8 cellular contexts compared by ENCODE assay signal in genomic region chr11:19742595-19743292, GRCh38. TPM values are rescaled to one million over a fixed set of nuclear protein-coding genes. Genes with fewer than 3 reads are reported as not detected.
A peak's percentile ranks its signal among the peaks of the same experiment; 100 is the strongest.
DNase-seq lines count a peak whose midpoint lies in the region; ATAC-seq and TF ChIP-seq lines count a peak whose summit lies in the region.

No MANE protein-coding gene starts in this region.

- DNase-seq in Ammon's horn (ENCODE audit: low spot score), result peak; percentile 92
- DNase-seq in HS-27A (ENCODE audit: low read depth), result peak; percentile 39
- peak; percentile 73 for DNase-seq in activated T-cell treated with anti-CD3 and anti-CD28 coated beads, Interleukin-2, amount 50 U/mL, for 1 hour
- DNase-seq in fibroblast of mammary gland (ENCODE audit: low read depth), result peak; percentile 71
- DNase-seq in stromal cell of bone marrow (ENCODE audit: low read depth), result peak; percentile 42

- no peaks in the 10 kb centered on the region for H3K9me2 ChIP-seq in neural cell (ENCODE audit: insufficient read depth, low read length)

- H3K4me2 ChIP-seq in OCI-LY3 (ENCODE audit: low read length) (no peak overlapping the region), neural cell (ENCODE audit: low read length) (no peak overlapping the region)

- H3K27me3 ChIP-seq in OCI-LY3 (ENCODE audit: low read depth, low read length), result peaks cover 20% of the 10 kb centered on the region
- no peaks in the 10 kb centered on the region for H3K27me3 ChIP-seq in neural cell (ENCODE audit: insufficient read depth, low read depth, low read length)

- TF ChIP-seq RAD21 in neural cell (conservative IDR thresholded peaks at IDR 0.05), result peak; percentile 96

- no peaks in the 10 kb centered on the region for H3F3A ChIP-seq in neural cell (ENCODE audit: insufficient read depth, low read length, poor library complexity, severe bottlenecking)

- H3K4me1 ChIP-seq in OCI-LY3 (ENCODE audit: low read length), result no peaks in the 10 kb centered on the region

- peak; percentile 92 for ATAC-seq in GM19035 (IDR thresholded peaks at IDR 0.05; ENCODE audit: unreplicated experiment)

- peak; percentile 87 for TF ChIP-seq CTCF in OCI-LY3 (IDR thresholded peaks at IDR 0.05; ENCODE audit: low read depth, low read length)
- TF ChIP-seq CTCF in fibroblast of mammary gland (conservative IDR thresholded peaks at IDR 0.05; ENCODE audit: control insufficient read depth, insufficient read depth, low read depth, low read length), result peak; percentile 77
- TF ChIP-seq CTCF in neural cell (IDR thresholded peaks at IDR 0.05; ENCODE audit: poor library complexity, severe bottlenecking), result peak; percentile 95

- H3K36me3 ChIP-seq in OCI-LY3 (replicated peaks; ENCODE audit: low read depth, low read length), result no peaks in the 10 kb centered on the region
- no peaks in the 10 kb centered on the region for H3K36me3 ChIP-seq in neural cell (ENCODE audit: insufficient read depth, low read length)

- H3K79me2 ChIP-seq in OCI-LY3 (ENCODE audit: low read length) (no peaks in the 10 kb centered on the region), neural cell (replicated peaks; ENCODE audit: insufficient read depth, low read length) (no peaks in the 10 kb centered on the region)

- H3K9me3 ChIP-seq in OCI-LY3 (ENCODE audit: insufficient read depth, low read length), result no peaks in the 10 kb centered on the region
- peaks cover 4% of the 10 kb centered on the region for H3K9me3 ChIP-seq in neural cell (ENCODE audit: low read length)

- H2AFZ ChIP-seq in OCI-LY3 (ENCODE audit: low read depth, low read length) (no peak overlapping the region), neural cell (ENCODE audit: low read depth, low read length) (no peak overlapping the region)

- no peak overlapping the region for H3K9ac ChIP-seq in OCI-LY3 (ENCODE audit: low read length)
- H3K9ac ChIP-seq in neural cell (ENCODE audit: low read length), result no peak overlapping the region

- H3K27ac ChIP-seq in OCI-LY3 (ENCODE audit: low read length) (no peak overlapping the region), neural cell (ENCODE audit: low read length) (no peak overlapping the region)

- TF ChIP-seq EP300 in neural cell (conservative IDR thresholded peaks at IDR 0.05; ENCODE audit: poor library complexity, severe bottlenecking), result no peak

- H4K20me1 ChIP-seq in OCI-LY3 (ENCODE audit: insufficient read depth, low read length) (no peaks in the 10 kb centered on the region), neural cell (ENCODE audit: insufficient read depth) (no peaks in the 10 kb centered on the region)

- H3K4me3 ChIP-seq in OCI-LY3 (ENCODE audit: low read length) (no peak overlapping the region), fibroblast of mammary gland (ENCODE audit: control insufficient read depth, low read depth, low read length) (no peak overlapping the region), neural cell (ENCODE audit: low read length) (no peak overlapping the region)

TF ChIP-seq in neural cell, 6 proteins besides CTCF, POLR2A, EP300 and RAD21:
- TF ChIP-seq SMC3 (conservative IDR thresholded peaks at IDR 0.05; ENCODE audit: poor library complexity) (peak; percentile 99), REST (IDR thresholded peaks at IDR 0.05; ENCODE audit: borderline replicate concordance) (no peak)

RNA-seq across cellular contexts. Expression of gene NAV2, which starts 30.1 kb away (rescaled TPM):
- 3.0 and 3.5 TPM in 2 replicates for polyA plus RNA-seq in neural cell
- polyA minus RNA-seq in neural cell, result 6.3 and 12.0 TPM in 2 replicates

Comparison
In these comparisons a context has a peak if more than half of its experiments do, and no peak if none do; other contexts are left out.
1. DNase-seq: peak in every context shown above with its lines; median percentile 92 in Ammon's horn; 73 in activated T-cell treated with anti-CD3 and anti-CD28 coated beads, Interleukin-2, amount 50 U/mL, for 1 hour; 71 in fibroblast of mammary gland; 42 in stromal cell of bone marrow; 39 in HS-27A.